In the genomic region with DNA sequence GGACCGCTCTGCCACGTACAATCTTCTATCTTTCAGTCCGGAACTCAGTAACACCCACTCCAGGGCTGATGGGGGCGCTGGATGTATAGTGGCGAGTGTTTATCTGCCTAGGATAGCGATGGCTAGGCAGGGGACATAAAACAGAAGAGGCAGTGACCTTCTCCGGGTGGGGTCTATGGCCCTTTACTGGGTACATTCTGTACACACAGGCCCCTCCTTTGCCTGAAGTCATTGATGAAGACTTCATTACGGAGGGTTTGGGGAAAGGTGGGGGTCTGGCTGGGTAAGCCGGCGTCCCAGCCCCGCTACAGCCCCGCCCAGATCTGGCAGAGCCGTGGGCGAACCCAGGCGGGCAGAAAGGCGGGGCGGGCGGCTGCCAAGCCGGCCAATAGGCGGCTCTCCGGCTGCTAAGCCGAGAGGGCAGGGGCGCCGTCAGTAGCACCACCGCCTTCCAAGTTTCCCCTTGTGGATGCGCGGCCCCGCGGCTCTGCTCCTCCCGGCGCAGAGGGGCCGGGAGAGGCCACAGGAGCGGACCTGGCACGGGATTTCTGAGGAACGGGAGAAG, we compare ENCODE assay signal across 8 cellular contexts.
DNase-seq lines count a peak whose midpoint lies in the region; ATAC-seq lines count a peak whose summit lies in the region.

A gene with protein sequence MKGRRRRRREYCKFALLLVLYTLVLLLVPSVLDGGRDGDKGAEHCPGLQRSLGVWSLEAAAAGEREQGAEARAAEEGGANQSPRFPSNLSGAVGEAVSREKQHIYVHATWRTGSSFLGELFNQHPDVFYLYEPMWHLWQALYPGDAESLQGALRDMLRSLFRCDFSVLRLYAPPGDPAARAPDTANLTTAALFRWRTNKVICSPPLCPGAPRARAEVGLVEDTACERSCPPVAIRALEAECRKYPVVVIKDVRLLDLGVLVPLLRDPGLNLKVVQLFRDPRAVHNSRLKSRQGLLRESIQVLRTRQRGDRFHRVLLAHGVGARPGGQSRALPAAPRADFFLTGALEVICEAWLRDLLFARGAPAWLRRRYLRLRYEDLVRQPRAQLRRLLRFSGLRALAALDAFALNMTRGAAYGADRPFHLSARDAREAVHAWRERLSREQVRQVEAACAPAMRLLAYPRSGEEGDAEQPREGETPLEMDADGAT (plus strand): TSS at position 435 of the 565 bp plus-strand sequence. CDS start 167 bp downstream, outside the sequence.

- H3K4me3 ChIP-seq in endocrine pancreas (ENCODE audit: control insufficient read depth, insufficient read depth, low read length), result peak within 1 kb of the TSS; percentile 24

- peak within 1 kb of the TSS; percentile 85 for H3K4me3 Mint-ChIP-seq in memory B cell
- peak within 1 kb of the TSS; percentile 68 for H3K4me3 Mint-ChIP-seq in stimulated activated effector memory CD8-positive, alpha-beta T cell treated with anti-CD3 and anti-CD28 coated beads, Interleukin-12 subunit alpha, Interleukin-12 subunit beta, amount 100 ng/mL, for 72 hours

- H3K27ac Mint-ChIP-seq in memory B cell, result peak within 1 kb of the TSS; percentile 80
- H3K27ac Mint-ChIP-seq in stimulated activated effector memory CD8-positive, alpha-beta T cell treated with anti-CD3 and anti-CD28 coated beads, Interleukin-12 subunit alpha, Interleukin-12 subunit beta, amount 100 ng/mL, for 72 hours, result peak within 1 kb of the TSS; percentile 68

- DNase-seq in AML-193 (lab: John Stamatoyannopoulos, UW), result peak; percentile 23 to 48
- DNase-seq in NCI-H82 (lab: John Stamatoyannopoulos, UW), result peak; percentile 86
- DNase-seq in activated CD8-positive, alpha-beta memory T cell treated with anti-CD3 and anti-CD28 coated beads for 24 hours, result peak; percentile 75
- peak; percentile 9 to 29 for DNase-seq in memory B cell (ENCODE audit: low spot score in 2 of 2)
- peak; percentile 36 to 67 for DNase-seq in stimulated activated effector memory CD8-positive, alpha-beta T cell treated with anti-CD3 and anti-CD28 coated beads, Interleukin-12 subunit alpha, Interleukin-12 subunit beta, amount 100 ng/mL, for 72 hours (ENCODE audit: low spot score in 2 of 2)

- ATAC-seq in GM19043 (IDR thresholded peaks at IDR 0.05; ENCODE audit: low read depth, unreplicated experiment) (peak; percentile 30), HG03378 (IDR thresholded peaks at IDR 0.05; ENCODE audit: unreplicated experiment) (peak; percentile 23), memory B cell (ENCODE audit: low read depth) (peak; percentile 53)
- ATAC-seq in stimulated activated effector memory CD8-positive, alpha-beta T cell treated with anti-CD3 and anti-CD28 coated beads, Interleukin-12 subunit alpha, Interleukin-12 subunit beta, amount 100 ng/mL, for 72 hours, result peak; percentile 74

- peaks cover 27% of the 10 kb centered on the region for H3K4me1 Mint-ChIP-seq in memory B cell
- peaks cover 42% of the 10 kb centered on the region for H3K4me1 Mint-ChIP-seq in stimulated activated effector memory CD8-positive, alpha-beta T cell treated with anti-CD3 and anti-CD28 coated beads, Interleukin-12 subunit alpha, Interleukin-12 subunit beta, amount 100 ng/mL, for 72 hours

- H3K36me3 ChIP-seq in endocrine pancreas (ENCODE audit: control insufficient read depth, insufficient read depth, low read length), result no peaks in the 10 kb centered on the region

- peaks cover 3% of the 10 kb centered on the region for H3K36me3 Mint-ChIP-seq in memory B cell
- H3K36me3 Mint-ChIP-seq in stimulated activated effector memory CD8-positive, alpha-beta T cell treated with anti-CD3 and anti-CD28 coated beads, Interleukin-12 subunit alpha, Interleukin-12 subunit beta, amount 100 ng/mL, for 72 hours, result peaks cover 14% of the 10 kb centered on the region

- H3K27me3 ChIP-seq in endocrine pancreas (ENCODE audit: control insufficient read depth, insufficient read depth, low read length), result no peaks in the 10 kb centered on the region

- peak within 1 kb of the TSS; percentile 60 for H3K9ac ChIP-seq in endocrine pancreas (ENCODE audit: control insufficient read depth, insufficient read depth, low read length)

- no peaks in the 10 kb centered on the region for H3K4me1 ChIP-seq in endocrine pancreas (ENCODE audit: control insufficient read depth, insufficient read depth, low read length)

- H3K9me3 ChIP-seq in endocrine pancreas (ENCODE audit: control insufficient read depth, low read length), result no peaks in the 10 kb centered on the region

- H3K9me3 Mint-ChIP-seq in memory B cell, result no peaks in the 10 kb centered on the region
- no peaks in the 10 kb centered on the region for H3K9me3 Mint-ChIP-seq in stimulated activated effector memory CD8-positive, alpha-beta T cell treated with anti-CD3 and anti-CD28 coated beads, Interleukin-12 subunit alpha, Interleukin-12 subunit beta, amount 100 ng/mL, for 72 hours

- H3K27me3 Mint-ChIP-seq in memory B cell, result no peaks in the 10 kb centered on the region

Comparison
In these comparisons a context has a peak if more than half of its experiments do, and no peak if none do; other contexts are left out.
1. Peak in every context shown above with its lines: DNase-seq, ATAC-seq and H3K4me3 ChIP-seq.
2. DNase-seq: peak in every context shown above with its lines; median percentile 86 in NCI-H82; 75 in activated CD8-positive, alpha-beta memory T cell treated with anti-CD3 and anti-CD28 coated beads for 24 hours; 52 in stimulated activated effector memory CD8-positive, alpha-beta T cell treated with anti-CD3 and anti-CD28 coated beads, Interleukin-12 subunit alpha, Interleukin-12 subunit beta, amount 100 ng/mL, for 72 hours; 36 in AML-193; 19 in memory B cell.
3. ATAC-seq: peak in every context shown above with its lines; median percentile 74 in stimulated activated effector memory CD8-positive, alpha-beta T cell treated with anti-CD3 and anti-CD28 coated beads, Interleukin-12 subunit alpha, Interleukin-12 subunit beta, amount 100 ng/mL, for 72 hours; 53 in memory B cell; 30 in GM19043; 23 in HG03378.